ENCODE assay signal across 12 cellular contexts in genomic region chr2:174153757-174154680, GRCh38.
A peak's percentile ranks its signal among the peaks of the same experiment; 100 is the strongest.
DNase-seq lines count a peak whose midpoint lies in the region; ATAC-seq and TF ChIP-seq lines count a peak whose summit lies in the region.
"Had no signal": no experiment of that assay in that cellular context is flagged by ENCODE, and none has a peak within 500 bp of the region (broad histone marks: within the 10 kb centered on the region; RNA-seq: fewer than 3 reads in every experiment).

No MANE protein-coding gene starts in this region.

- H3K9ac ChIP-seq in SK-N-SH, result no peak overlapping the region

- no peak for TF ChIP-seq RAD21 in SK-N-SH (IDR thresholded peaks at IDR 0.05; ENCODE audit: low read length)

- WGBS in SK-N-SH (ENCODE audit: low lambda C conversion rate), result 89% methylated on average over 8 of the region's 8 CpGs

- H3K27ac ChIP-seq in SK-N-SH (ENCODE audit: low read depth in 2 of 2, low read length in 1 of 2) (peak overlapping the region in 1 of 2 experiments; percentile 58; a peak in 3 of 4 replicates), epithelial cell of prostate (peak overlapping the region; percentile 62), WERI-Rb-1 (no peak overlapping the region)

- no peaks in the 10 kb centered on the region for H3K27me3 ChIP-seq in SK-N-SH (ENCODE audit: insufficient read depth)
- H3K27me3 ChIP-seq in WERI-Rb-1 (ENCODE audit: insufficient read depth, low read depth, severe bottlenecking), result no peaks in the 10 kb centered on the region

- CTCF ChIA-PET in SK-N-SH (lab: Yijun Ruan, JAX), result no interaction called here

- H3K9me3 Mint-ChIP-seq in progenitor cell of endocrine pancreas (ENCODE audit: low read depth), result no peaks in the 10 kb centered on the region
- H3K9me3 Mint-ChIP-seq in stimulated activated naive B cell treated with anti-CD40 and anti-IgM and Interleukin-4, amounts not matched to agents 10 μg/mL and 1 μg/mL and 100 μg/mL, for 72 hours, result no peaks in the 10 kb centered on the region

- H3K36me3 Mint-ChIP-seq in progenitor cell of endocrine pancreas (ENCODE audit: insufficient read depth), result peaks cover 1% of the 10 kb centered on the region
- H3K36me3 Mint-ChIP-seq in stimulated activated naive B cell treated with anti-CD40 and anti-IgM and Interleukin-4, amounts not matched to agents 10 μg/mL and 1 μg/mL and 100 μg/mL, for 72 hours, result peaks cover 21 to 30% of the 10 kb centered on the region in 2 donors

- peaks cover 0 to 16% of the 10 kb centered on the region in 2 experiments for H3K36me3 ChIP-seq in SK-N-SH (replicated peaks in 1 of 2; ENCODE audit: control insufficient read depth in 1 of 2, insufficient read depth in 2 of 2, low read length in 1 of 2)
- no peaks in the 10 kb centered on the region; the same call in none of the 2 replicates for H3K36me3 ChIP-seq in WERI-Rb-1

- H3K4me3 ChIP-seq in SK-N-SH (ENCODE audit: low read depth in 2 of 2, low read length in 1 of 2) (no peak overlapping the region), WERI-Rb-1 (ENCODE audit: low read depth, low read length) (no peak overlapping the region)

- peak overlapping the region; percentile 2 for H3K27ac Mint-ChIP-seq in progenitor cell of endocrine pancreas
- H3K27ac Mint-ChIP-seq in stimulated activated naive B cell treated with anti-CD40 and anti-IgM and Interleukin-4, amounts not matched to agents 10 μg/mL and 1 μg/mL and 100 μg/mL, for 72 hours, result no peak overlapping the region

- H3K9me3 ChIP-seq in SK-N-SH (no peaks in the 10 kb centered on the region), WERI-Rb-1 (ENCODE audit: severe bottlenecking) (no peaks in the 10 kb centered on the region)

- no peak for TF ChIP-seq EP300 in SK-N-SH (IDR thresholded peaks at IDR 0.05; ENCODE audit: borderline replicate concordance in 1 of 2, low read depth in 1 of 2, low read length in 1 of 2)

- no peak overlapping the region for H2AFZ ChIP-seq in SK-N-SH (ENCODE audit: low read depth)

- H3K79me2 ChIP-seq in SK-N-SH (ENCODE audit: insufficient read depth), result peaks cover 25% of the 10 kb centered on the region

- H4K20me1 ChIP-seq in SK-N-SH (ENCODE audit: insufficient read depth), result no peaks in the 10 kb centered on the region

- no peak overlapping the region for H3K4me2 ChIP-seq in SK-N-SH

- no peaks in the 10 kb centered on the region for H3K9me2 ChIP-seq in SK-N-SH

- POLR2A ChIA-PET in SK-N-SH (lab: Yijun Ruan, JAX), result no interaction called here

- no peak for ATAC-seq in stimulated activated naive B cell treated with anti-CD40 and anti-IgM and Interleukin-4, amounts not matched to agents 10 μg/mL and 1 μg/mL and 100 μg/mL, for 72 hours (replicated peaks)

- H3K4me3 Mint-ChIP-seq in progenitor cell of endocrine pancreas (ENCODE audit: low read depth), result no peak overlapping the region
- no peak overlapping the region for H3K4me3 Mint-ChIP-seq in stimulated activated naive B cell treated with anti-CD40 and anti-IgM and Interleukin-4, amounts not matched to agents 10 μg/mL and 1 μg/mL and 100 μg/mL, for 72 hours

- DNase-seq in HCEC 1CT, result peak; percentile 73
- DNase-seq in SK-N-SH, result no peak
- no peak for DNase-seq in epithelial cell of prostate (ENCODE audit: low read depth, low spot score)
- DNase-seq in progenitor cell of endocrine pancreas (ENCODE audit: low spot score, unreplicated experiment), result no peak
- no peak for DNase-seq in WERI-Rb-1
- no peak for DNase-seq in NCI-H146 (lab: John Stamatoyannopoulos, UW)
- DNase-seq in stimulated activated naive B cell treated with anti-CD40 and anti-IgM and Interleukin-4, amounts not matched to agents 10 μg/mL and 1 μg/mL and 100 μg/mL, for 72 hours, result no peak
- DNase-seq in NCI-H2171 (lab: John Stamatoyannopoulos, UW), result no peak
- DNase-seq: DMS153, hippocampal formation, NCI-H187, small intestine had no signal

- H3K27me3 Mint-ChIP-seq in progenitor cell of endocrine pancreas, result no peaks in the 10 kb centered on the region
- H3K27me3 Mint-ChIP-seq in stimulated activated naive B cell treated with anti-CD40 and anti-IgM and Interleukin-4, amounts not matched to agents 10 μg/mL and 1 μg/mL and 100 μg/mL, for 72 hours, result no peaks in the 10 kb centered on the region

- no peak for TF ChIP-seq CTCF in SK-N-SH (IDR thresholded peaks at IDR 0.05)
- no peak for TF ChIP-seq CTCF in progenitor cell of endocrine pancreas (IDR thresholded peaks at IDR 0.05; ENCODE audit: unreplicated experiment)
- TF ChIP-seq CTCF in WERI-Rb-1 (IDR thresholded peaks at IDR 0.05; ENCODE audit: low read depth, low read length), result no peak

- H3F3A ChIP-seq in SK-N-SH (replicated peaks; ENCODE audit: insufficient read depth), result peaks cover 12% of the 10 kb centered on the region

- H3K4me1 Mint-ChIP-seq in progenitor cell of endocrine pancreas (ENCODE audit: low read depth), result peaks cover 13% of the 10 kb centered on the region
- H3K4me1 Mint-ChIP-seq in stimulated activated naive B cell treated with anti-CD40 and anti-IgM and Interleukin-4, amounts not matched to agents 10 μg/mL and 1 μg/mL and 100 μg/mL, for 72 hours, result peaks cover 6 to 8% of the 10 kb centered on the region in 2 donors

- H3K4me1 ChIP-seq in SK-N-SH (ENCODE audit: control insufficient read depth in 1 of 2, insufficient read depth in 2 of 2, low read depth in 1 of 2, low read length in 1 of 2), result peaks cover 5 to 14% of the 10 kb centered on the region in 2 experiments; a peak in 3 of 4 replicates

TF ChIP-seq in SK-N-SH, 30 proteins besides CTCF, POLR2A, EP300 and RAD21:
- TF ChIP-seq RXRA (IDR thresholded peaks at IDR 0.05; ENCODE audit: borderline replicate concordance, low read depth), result no peak
- no peak for TF ChIP-seq TEAD4 (IDR thresholded peaks at IDR 0.05; ENCODE audit: borderline replicate concordance, insufficient read depth)
- peak; percentile 35; the same call in 1 of the 2 replicates for TF ChIP-seq MAX (IDR thresholded peaks at IDR 0.05; ENCODE audit: low read depth)
- TF ChIP-seq ZBTB33 (IDR thresholded peaks at IDR 0.05; ENCODE audit: borderline replicate concordance, low read depth), result no peak
- TF ChIP-seq JUND (IDR thresholded peaks at IDR 0.05), result no peak
- no peak for TF ChIP-seq EZH2phosphoT487 (IDR thresholded peaks at IDR 0.05; ENCODE audit: borderline replicate concordance, low read depth)
- TF ChIP-seq FOSL2 (IDR thresholded peaks at IDR 0.05; ENCODE audit: borderline replicate concordance, low read depth), result peak; percentile 42; the same call in 1 of the 2 replicates
- no peak for TF ChIP-seq CHD2 (IDR thresholded peaks at IDR 0.05; ENCODE audit: low read length, partially characterized antibody)
- TF ChIP-seq MXI1 (IDR thresholded peaks at IDR 0.05; ENCODE audit: low read depth, low read length), result no peak
- peak; percentile 19; the same call in 1 of the 2 replicates for TF ChIP-seq TCF12 (IDR thresholded peaks at IDR 0.05)
